9 cellular contexts compared by ENCODE assay signal in genomic region chr18:77115461-77115907, GRCh38. TPM values are rescaled to one million over a fixed set of nuclear protein-coding genes. Genes with fewer than 3 reads are reported as not detected.
DNase-seq lines count a peak whose midpoint lies in the region; ATAC-seq and TF ChIP-seq lines count a peak whose summit lies in the region.
"Had no signal": no experiment of that assay in that cellular context is flagged by ENCODE, and none has a peak within 500 bp of the region (broad histone marks: within the 10 kb centered on the region; RNA-seq: fewer than 3 reads in every experiment).

No MANE protein-coding gene starts in this region.

- peaks cover 1% of the 10 kb centered on the region for H3K79me1 ChIP-seq in mesendoderm (ENCODE audit: low read length)

- H3K18ac ChIP-seq in mesendoderm (ENCODE audit: low read length), result no peak overlapping the region

- no peak overlapping the region for H2AK5ac ChIP-seq in mesendoderm (ENCODE audit: low read length)

- H3K4me2 ChIP-seq in BLaER1 treated with 17β-estradiol and CSF1 and Interleukin-3, amounts not matched to agents 10 nM and 100 nM, result peak overlapping the region; percentile 43 to 97 (median 83)
- no peak overlapping the region for H3K4me2 ChIP-seq in mesendoderm (ENCODE audit: low read length)

- no peak overlapping the region for H2BK120ac ChIP-seq in mesendoderm (ENCODE audit: low read depth, low read length)

- peak overlapping the region; percentile 49 to 85 (median 76); a peak in 20 of 22 replicates for H3K27ac ChIP-seq in BLaER1 treated with 17β-estradiol and CSF1 and Interleukin-3, amounts not matched to agents 10 nM and 100 nM
- peak overlapping the region in 3 of 5 donors; percentile 62 to 90 (median 88) for H3K27ac ChIP-seq in adrenal gland
- H3K27ac ChIP-seq in mesendoderm (ENCODE audit: low read depth, low read length), result peak overlapping the region; percentile 16

- WGBS in adrenal gland, 4 donors, result 51 to 65% (median 57%) methylated on average over 2 of the region's 2 CpGs
- no CpG with 5 or more reads among the region's 2 CpGs for WGBS in mesendoderm (ENCODE audit: extremely low coverage, insufficient coverage, low lambda C conversion rate)

- H4K20me1 ChIP-seq in BLaER1 treated with 17β-estradiol and CSF1 and Interleukin-3, amounts not matched to agents 10 nM and 100 nM, result peaks cover 21 to 94% (median 87%) of the 10 kb centered on the region in 11 experiments; a peak in 18 of 22 replicates

- intact Hi-C loops in adrenal gland (cut with DNase I), result no loop called here

- H4K8ac ChIP-seq in mesendoderm (ENCODE audit: low read depth, low read length), result no peak overlapping the region

- H3K27me3 ChIP-seq in BLaER1 treated with 17β-estradiol and CSF1 and Interleukin-3, amounts not matched to agents 10 nM and 100 nM, result no peaks in the 10 kb centered on the region
- no peaks in the 10 kb centered on the region for H3K27me3 ChIP-seq in adrenal gland
- H3K27me3 ChIP-seq in mesendoderm (ENCODE audit: insufficient read depth, low read length, poor library complexity), result no peaks in the 10 kb centered on the region

- peaks cover 46 to 95% (median 84%) of the 10 kb centered on the region in 11 experiments for H3K36me3 ChIP-seq in BLaER1 treated with 17β-estradiol and CSF1 and Interleukin-3, amounts not matched to agents 10 nM and 100 nM
- H3K36me3 ChIP-seq in adrenal gland (replicated peaks in 1 of 2) (no peaks in the 10 kb centered on the region), mesendoderm (ENCODE audit: control insufficient read depth, insufficient read depth, low read length) (no peaks in the 10 kb centered on the region)

- H3K79me2 ChIP-seq in mesendoderm (ENCODE audit: control insufficient read depth, insufficient read depth, low read length), result no peaks in the 10 kb centered on the region

- no peak overlapping the region for H4K5ac ChIP-seq in mesendoderm (ENCODE audit: low read length)

- H3K56ac ChIP-seq in mesendoderm (ENCODE audit: low read length), result no peak overlapping the region

- H3K23ac ChIP-seq in mesendoderm (ENCODE audit: low read length), result no peak overlapping the region

- H3K4ac ChIP-seq in mesendoderm (ENCODE audit: low read depth, low read length), result no peak overlapping the region

- no peak for TF ChIP-seq CTCF in adrenal gland (IDR thresholded peaks at IDR 0.05)

- H2BK15ac ChIP-seq in mesendoderm (replicated peaks; ENCODE audit: low read depth), result no peak overlapping the region

- peak; percentile 3 for ATAC-seq in GM21786 (IDR thresholded peaks at IDR 0.05; ENCODE audit: unreplicated experiment)
- no peak for ATAC-seq in HG03521 (IDR thresholded peaks at IDR 0.05; ENCODE audit: unreplicated experiment)
- ATAC-seq in HG03469 (IDR thresholded peaks at IDR 0.05; ENCODE audit: unreplicated experiment), result no peak

- TF ChIP-seq POLR2A in adrenal gland (IDR thresholded peaks at IDR 0.05), result no peak

- H3K4me1 ChIP-seq in BLaER1 treated with 17β-estradiol and CSF1 and Interleukin-3, amounts not matched to agents 10 nM and 100 nM, result peaks cover 75 to 95% (median 93%) of the 10 kb centered on the region in 10 experiments
- peaks cover 9 to 21% of the 10 kb centered on the region in 2 donors for H3K4me1 ChIP-seq in adrenal gland (replicated peaks in 1 of 2)
- peaks cover 7% of the 10 kb centered on the region for H3K4me1 ChIP-seq in mesendoderm (ENCODE audit: control insufficient read depth, low read depth, low read length)

- DNase-seq in adrenal gland (peak in 1 of 7 donors; percentile 17), mesendoderm (no peak), NCI-H748 (lab: John Stamatoyannopoulos, UW; ENCODE audit: unreplicated experiment) (no peak), NCI-H510A (lab: John Stamatoyannopoulos, UW) (no peak)
- DNase-seq: stimulated activated naive CD8-positive, alpha-beta T cell treated with anti-CD3 and anti-CD28 coated beads, Interleukin-15, Interleukin-2, amounts not matched to agents 100 U/mL and 50 U/mL, for 24 hours had no signal

- H3K9me3 ChIP-seq in BLaER1 treated with 17β-estradiol and CSF1 and Interleukin-3, amounts not matched to agents 10 nM and 100 nM (replicated peaks in 1 of 11), result no peaks in the 10 kb centered on the region
- no peaks in the 10 kb centered on the region for H3K9me3 ChIP-seq in adrenal gland (replicated peaks in 1 of 3)

- H3K9ac ChIP-seq in BLaER1 treated with 17β-estradiol and CSF1 and Interleukin-3, amounts not matched to agents 10 nM and 100 nM, result peak overlapping the region in 10 of 11 experiments; percentile 12 to 73 (median 64); a peak in 13 of 22 replicates
- H3K9ac ChIP-seq in mesendoderm (ENCODE audit: low read length), result no peak overlapping the region

- H3K4me3 ChIP-seq in BLaER1 treated with 17β-estradiol and CSF1 and Interleukin-3, amounts not matched to agents 10 nM and 100 nM, result peak overlapping the region in 2 of 10 experiments; percentile 1 to 34; a peak in 2 of 20 replicates
- H3K4me3 ChIP-seq in adrenal gland, result no peak overlapping the region
- no peak overlapping the region for H3K4me3 ChIP-seq in mesendoderm (ENCODE audit: low read length)

- H2BK5ac ChIP-seq in mesendoderm (ENCODE audit: low read length), result no peak overlapping the region

RNA-seq across cellular contexts. Expression of gene MBP, which starts 17.1 kb away (rescaled TPM):
- 10 to 100 TPM; 11.2 to 23.7 (median 16.0) TPM for total RNA-seq in adrenal gland
- 1 to 10 TPM; 3.5 to 7.6 (median 6.2) TPM for polyA plus RNA-seq in adrenal gland
- 5.9 TPM for polyA plus RNA-seq in mesendoderm (2013, experiment 1 of 2)
- 6.3 TPM for polyA plus RNA-seq in mesendoderm (2013, experiment 2 of 2)

Comparison
In these comparisons a context has a peak if more than half of its experiments do, and no peak if none do; other contexts are left out.
1. H3K27ac ChIP-seq: peak in every context shown above with its lines; median percentile 88 in adrenal gland; 76 in BLaER1 treated with 17β-estradiol and CSF1 and Interleukin-3, amounts not matched to agents 10 nM and 100 nM; 16 in mesendoderm.